Comparison of ENCODE assay signal across 33 cellular contexts in genomic region chr1:6972390-6972789, GRCh38.
"Had no signal": no experiment of that assay in that cellular context is flagged by ENCODE, and none has a peak within 500 bp of the region (broad histone marks: within the 10 kb centered on the region; RNA-seq: fewer than 3 reads in every experiment).

No MANE protein-coding gene starts in this region.

- H3K36me3 ChIP-seq: esophagus squamous epithelium, heart right ventricle, left lung, neutrophil, pancreas, sigmoid colon, stomach, thyroid gland, upper lobe of right lung had no signal

- H3K4me2 ChIP-seq: smooth muscle cell had no signal

- H3K4me3 Mint-ChIP-seq: activated CD4-positive, alpha-beta memory T cell treated with anti-CD3 and anti-CD28 coated beads, Interleukin-2, amount 10 ng/mL, durations not matched to agents 7 days and 5 days; activated CD4-positive, alpha-beta T cell treated with anti-CD3 and anti-CD28 coated beads, Interleukin-2, amount 10 ng/mL, durations not matched to agents 7 days and 5 days; activated naive CD4-positive, alpha-beta T cell treated with anti-CD3 and anti-CD28 coated beads, Interleukin-2, amount 50 U/mL, for 24 hours; activated naive CD8-positive, alpha-beta T cell treated with anti-CD3 and anti-CD28 coated beads, Interleukin-2, amount 50 U/mL, for 24 hours; activated T-cell treated with anti-CD3 and anti-CD28 coated beads, Interleukin-2, amount 50 U/mL, for 24 hours; endodermal cell; nephron progenitor cell; stimulated activated memory B cell treated with anti-CD40 and anti-IgM and Interleukin-4, amounts not matched to agents 10 μg/mL and 1 μg/mL and 100 μg/mL, for 72 hours; T-cell; T-helper 2 cell treated with Interferon-gamma antibody and Interleukin-4, amounts not matched to agents 5 μg/mL and 100 μg/mL, for 36 hours; WTC11 had no signal

- H3K36me3 Mint-ChIP-seq: activated naive CD4-positive, alpha-beta T cell treated with anti-CD3 and anti-CD28 coated beads, Interleukin-2, amount 50 U/mL, for 24 hours; stimulated activated memory B cell treated with anti-CD40 and anti-IgM and Interleukin-4, amounts not matched to agents 10 μg/mL and 1 μg/mL and 100 μg/mL, for 72 hours; T-cell; WTC11 had no signal

- H3K9me3 Mint-ChIP-seq: activated CD4-positive, alpha-beta memory T cell treated with anti-CD3 and anti-CD28 coated beads, Interleukin-2, amount 10 ng/mL, durations not matched to agents 7 days and 5 days; activated CD4-positive, alpha-beta T cell treated with anti-CD3 and anti-CD28 coated beads, Interleukin-2, amount 10 ng/mL, durations not matched to agents 7 days and 5 days; activated naive CD4-positive, alpha-beta T cell treated with anti-CD3 and anti-CD28 coated beads, Interleukin-2, amount 50 U/mL, for 24 hours; activated naive CD8-positive, alpha-beta T cell treated with anti-CD3 and anti-CD28 coated beads, Interleukin-2, amount 50 U/mL, for 24 hours; activated T-cell treated with anti-CD3 and anti-CD28 coated beads, Interleukin-2, amount 50 U/mL, for 24 hours; activated T-helper 2 cell treated with anti-CD3 and anti-CD28 coated beads, Interferon-gamma antibody, Interleukin-2, Interleukin-4, amounts not matched to agents 10 μg/mL and 5 μg/mL and 100 μg/mL, durations not matched to agents 14 hours and 24 hours and 36 hours; T-cell; T-helper 2 cell treated with Interferon-gamma antibody and Interleukin-4, amounts not matched to agents 5 μg/mL and 100 μg/mL, for 36 hours; WTC11 had no signal

- H3K4me3 ChIP-seq: esophagus squamous epithelium, heart right ventricle, left lung, lung, pancreas, psoas muscle, sigmoid colon, smooth muscle cell, stomach, thyroid gland, upper lobe of right lung had no signal

- H3K4me1 Mint-ChIP-seq: endodermal cell had no signal

- H3K9me3 ChIP-seq: esophagus squamous epithelium, heart right ventricle, left lung, neutrophil, pancreas, psoas muscle, sigmoid colon, stomach, thyroid gland, upper lobe of right lung had no signal

- H3K4me1 ChIP-seq: esophagus squamous epithelium, left lung, pancreas, sigmoid colon, stomach, thyroid gland, upper lobe of right lung had no signal

- H3K27me3 ChIP-seq: pancreas, thyroid gland had no signal

- ATAC-seq: activated naive CD8-positive, alpha-beta T cell treated with anti-CD3 and anti-CD28 coated beads, Interleukin-2, amount 50 U/mL, for 24 hours; heart right ventricle; left lung; pancreas; stimulated activated memory B cell treated with anti-CD40 and anti-IgM and Interleukin-4, amounts not matched to agents 10 μg/mL and 1 μg/mL and 100 μg/mL, for 72 hours; T-cell; upper lobe of right lung; WTC11 had no signal

- DNase-seq: activated CD4-positive, alpha-beta memory T cell treated with anti-CD3 and anti-CD28 coated beads, Interleukin-2, amount 10 ng/mL, durations not matched to agents 7 days and 5 days; activated CD4-positive, alpha-beta T cell treated with anti-CD3 and anti-CD28 coated beads for 1 hour; activated CD4-positive, alpha-beta T cell treated with anti-CD3 and anti-CD28 coated beads, Interleukin-2, amount 10 ng/mL, durations not matched to agents 7 days and 5 days; activated CD8-positive, alpha-beta memory T cell treated with anti-CD3 and anti-CD28 coated beads, Interleukin-2, amount 50 U/mL, for 48 hours; activated naive CD8-positive, alpha-beta T cell treated with anti-CD3 and anti-CD28 coated beads, Interleukin-2, amount 50 U/mL, for 24 hours; activated T-cell treated with anti-CD3 and anti-CD28 coated beads, Interleukin-2, amount 50 U/mL, for 24 hours; amygdala; central memory CD4-positive, alpha-beta T cell; esophagus squamous epithelium; foreskin melanocyte; heart right ventricle; left lung; mesendoderm; nephron progenitor cell; pancreas; psoas muscle; sigmoid colon; stimulated activated CD4-positive, alpha-beta T cell treated with anti-CD3 and anti-CD28 coated beads, Interleukin-1b, Interleukin-23, amount 100 ng/mL, for 48 hours; stimulated activated CD4-positive, alpha-beta T cell treated with anti-CD3 and anti-CD28 coated beads, Interleukin-4, amount 100 ng/mL, for 4 hours; stimulated activated CD8-positive, alpha-beta memory T cell treated with anti-CD3 and anti-CD28 coated beads, Interleukin-4, amount 100 ng/mL, for 48 hours; stomach; T-cell; thyroid gland had no signal

- H3K27ac ChIP-seq: esophagus squamous epithelium, heart right ventricle, left lung, neutrophil, pancreas, psoas muscle, sigmoid colon, stomach, thyroid gland, upper lobe of right lung had no signal

- H3K27ac Mint-ChIP-seq: activated CD4-positive, alpha-beta memory T cell treated with anti-CD3 and anti-CD28 coated beads, Interleukin-2, amount 10 ng/mL, durations not matched to agents 7 days and 5 days; activated CD4-positive, alpha-beta T cell treated with anti-CD3 and anti-CD28 coated beads, Interleukin-2, amount 10 ng/mL, durations not matched to agents 7 days and 5 days; activated naive CD4-positive, alpha-beta T cell treated with anti-CD3 and anti-CD28 coated beads, Interleukin-2, amount 50 U/mL, for 24 hours; activated naive CD8-positive, alpha-beta T cell treated with anti-CD3 and anti-CD28 coated beads, Interleukin-2, amount 50 U/mL, for 24 hours; activated T-cell treated with anti-CD3 and anti-CD28 coated beads, Interleukin-2, amount 50 U/mL, for 24 hours; activated T-helper 2 cell treated with anti-CD3 and anti-CD28 coated beads, Interferon-gamma antibody, Interleukin-2, Interleukin-4, amounts not matched to agents 10 μg/mL and 5 μg/mL and 100 μg/mL, durations not matched to agents 14 hours and 24 hours and 36 hours; endodermal cell; stimulated activated memory B cell treated with anti-CD40 and anti-IgM and Interleukin-4, amounts not matched to agents 10 μg/mL and 1 μg/mL and 100 μg/mL, for 72 hours; T-cell; T-helper 2 cell treated with Interferon-gamma antibody and Interleukin-4, amounts not matched to agents 5 μg/mL and 100 μg/mL, for 36 hours; WTC11 had no signal
